29 cellular contexts compared by ENCODE assay signal in genomic region chr15:91304210-91304609, GRCh38.
"Had no signal": no experiment of that assay in that cellular context is flagged by ENCODE, and none has a peak within 500 bp of the region (broad histone marks: within the 10 kb centered on the region; RNA-seq: fewer than 3 reads in every experiment).

No MANE protein-coding gene starts in this region.

- H3K9me3 ChIP-seq: ovary, psoas muscle, right lobe of liver, sigmoid colon, suprapubic skin, testis, tibial artery, transverse colon, upper lobe of right lung, uterus had no signal

- H3K4me3 ChIP-seq: neural progenitor cell, ovary, psoas muscle, right lobe of liver, sigmoid colon, suprapubic skin, testis, tibial artery, transverse colon, upper lobe of right lung, uterus had no signal

- H3K36me3 ChIP-seq: neural progenitor cell, ovary, right lobe of liver, sigmoid colon, suprapubic skin, tibial artery, transverse colon, upper lobe of right lung, uterus had no signal

- H3K27ac Mint-ChIP-seq: natural killer cell; nephron; neural progenitor cell; progenitor cell of endocrine pancreas; stimulated activated memory B cell treated with anti-CD40 and anti-IgM and Interleukin-4, amounts not matched to agents 10 μg/mL and 1 μg/mL and 100 μg/mL, for 72 hours; type B pancreatic cell had no signal

- H2AFZ ChIP-seq: neural progenitor cell, parathyroid adenoma had no signal

- DNase-seq: natural killer cell; occipital lobe; ovary; posterior cingulate gyrus; psoas muscle; right cardiac atrium; right lobe of liver; sigmoid colon; small intestine; stimulated activated CD4-positive, alpha-beta T cell treated with anti-CD3 and anti-CD28 coated beads, Interleukin-15, amount 100 ng/mL, for 24 hours; stimulated activated CD4-positive, alpha-beta T cell treated with anti-CD3 and anti-CD28 coated beads, Interleukin-2, amount 100 ng/mL, for 24 hours; stimulated activated CD4-positive, alpha-beta T cell treated with anti-CD3 and anti-CD28 coated beads, Interleukin-2, amount 100 ng/mL, for 48 hours; stimulated activated CD4-positive, alpha-beta T cell treated with anti-CD3 and anti-CD28 coated beads, Interleukin-4, amount 100 ng/mL, for 24 hours; stimulated activated naive CD4-positive, alpha-beta T cell; stimulated activated naive CD8-positive, alpha-beta T cell treated with anti-CD3 and anti-CD28 coated beads, Interleukin-15, amount 100 ng/mL, for 72 hours; stimulated activated naive CD8-positive, alpha-beta T cell treated with anti-CD3 and anti-CD28 coated beads, Interleukin-15, Interleukin-2, amounts not matched to agents 100 U/mL and 50 U/mL, for 24 hours; substantia nigra; testis; tibial artery; transverse colon; upper lobe of right lung; uterus had no signal

- H3K79me2 ChIP-seq: parathyroid adenoma had no signal

- H3K9ac ChIP-seq: neural progenitor cell, parathyroid adenoma had no signal

- FAIRE-seq: small intestine had no signal

- H3K4me1 ChIP-seq: neural progenitor cell, parathyroid adenoma, right lobe of liver, testis, transverse colon, uterus had no signal

- H3K4me1 Mint-ChIP-seq: stimulated activated memory B cell treated with anti-CD40 and anti-IgM and Interleukin-4, amounts not matched to agents 10 μg/mL and 1 μg/mL and 100 μg/mL, for 72 hours had no signal

- H3K27ac ChIP-seq: neural progenitor cell, ovary, parathyroid adenoma, psoas muscle, right lobe of liver, sigmoid colon, suprapubic skin, testis, tibial artery, transverse colon, upper lobe of right lung, uterus had no signal

- H3K4me3 Mint-ChIP-seq: natural killer cell; nephron; neural progenitor cell; stimulated activated memory B cell treated with anti-CD40 and anti-IgM and Interleukin-4, amounts not matched to agents 10 μg/mL and 1 μg/mL and 100 μg/mL, for 72 hours; stimulated activated naive CD8-positive, alpha-beta T cell treated with anti-CD3 and anti-CD28 coated beads, Interleukin-15, amount 100 ng/mL, for 72 hours; type B pancreatic cell had no signal

- H3K27me3 ChIP-seq: ovary, right lobe of liver, testis, uterus had no signal

- H3K4me2 ChIP-seq: neural progenitor cell had no signal

- H3K9me3 Mint-ChIP-seq: natural killer cell; nephron; neural progenitor cell; stimulated activated memory B cell treated with anti-CD40 and anti-IgM and Interleukin-4, amounts not matched to agents 10 μg/mL and 1 μg/mL and 100 μg/mL, for 72 hours; stimulated activated naive CD8-positive, alpha-beta T cell treated with anti-CD3 and anti-CD28 coated beads, Interleukin-15, amount 100 ng/mL, for 72 hours; type B pancreatic cell had no signal

- ATAC-seq: natural killer cell; psoas muscle; right lobe of liver; stimulated activated memory B cell treated with anti-CD40 and anti-IgM and Interleukin-4, amounts not matched to agents 10 μg/mL and 1 μg/mL and 100 μg/mL, for 72 hours; stimulated activated naive CD8-positive, alpha-beta T cell treated with anti-CD3 and anti-CD28 coated beads, Interleukin-15, amount 100 ng/mL, for 72 hours; stimulated activated naive CD8-positive, alpha-beta T cell treated with anti-CD3 and anti-CD28 coated beads, Interleukin-15, Interleukin-2, amounts not matched to agents 100 U/mL and 50 U/mL, for 24 hours; upper lobe of right lung had no signal

- H3K36me3 Mint-ChIP-seq: natural killer cell; neural progenitor cell; stimulated activated memory B cell treated with anti-CD40 and anti-IgM and Interleukin-4, amounts not matched to agents 10 μg/mL and 1 μg/mL and 100 μg/mL, for 72 hours; type B pancreatic cell had no signal
